In the genomic region with DNA sequence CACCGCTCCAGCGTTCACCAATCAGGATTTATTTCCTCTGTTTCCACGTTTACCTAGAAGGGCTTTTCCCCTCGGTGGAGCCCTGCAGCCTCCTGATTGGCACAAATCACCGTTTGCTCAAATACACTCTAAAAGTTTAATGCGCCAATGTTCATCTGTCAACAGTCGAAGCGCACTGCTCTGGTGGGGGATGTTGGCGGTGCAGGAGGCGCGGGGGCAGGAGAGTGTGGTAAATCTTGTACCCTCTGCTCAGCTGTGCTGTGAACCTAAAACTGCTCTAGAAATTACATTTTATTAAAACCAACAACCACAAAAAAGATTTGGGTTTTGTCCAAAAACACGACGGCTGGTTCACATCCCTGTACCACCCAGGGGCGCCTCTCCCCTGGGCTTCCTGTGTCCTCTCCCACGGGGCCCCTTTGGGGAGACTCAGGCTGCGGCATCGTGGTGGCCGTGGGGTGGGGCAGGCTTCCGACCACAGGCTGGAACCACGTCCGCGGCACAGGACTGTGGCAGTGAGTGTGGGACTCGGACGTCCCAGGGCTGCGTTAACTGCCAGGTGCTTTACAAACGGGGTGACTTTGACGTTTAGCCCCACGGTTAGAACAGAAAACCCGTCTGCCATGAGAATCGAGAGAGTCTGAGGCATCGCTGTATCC, we compare ENCODE assay signal across 19 cellular contexts. TPM values are rescaled to one million over a fixed set of nuclear protein-coding genes. Genes with fewer than 3 reads are reported as not detected.
"Had no signal": no experiment of that assay in that cellular context is flagged by ENCODE, and none has a peak within 500 bp of the region (broad histone marks: within the 10 kb centered on the region; RNA-seq: fewer than 3 reads in every experiment).

No MANE protein-coding gene starts in this region.

- H3K4me3 ChIP-seq: gastroesophageal sphincter, hepatocyte, neural progenitor cell, skin epidermis had no signal

- DNase-seq: activated B cell treated with CpG ODN at 0.5 μM for 24 hours; activated CD4-positive, alpha-beta T cell treated with anti-CD3 and anti-CD28 coated beads, Interleukin-2, amount 10 ng/mL, durations not matched to agents 24 days and 14 days; activated gamma-delta T cell treated with Interleukin-2 at 50 U/mL for 16 hours; activated T-cell treated with anti-CD3 and anti-CD28 coated beads, Interleukin-2, amount 50 U/mL, for 4 hours; caudate nucleus; effector memory CD4-positive, alpha-beta T cell; kidney glomerular epithelial cell; mesendoderm; T-helper 17 cell; trophoblast cell had no signal

- H3K36me3 Mint-ChIP-seq: neural progenitor cell had no signal

- FAIRE-seq: TTC549 had no signal

- H3K4me3 Mint-ChIP-seq: activated B cell treated with CpG ODN at 0.5 μM for 24 hours; activated CD4-positive, alpha-beta T cell treated with anti-CD3 and anti-CD28 coated beads, Interleukin-2, amount 10 ng/mL, durations not matched to agents 24 days and 14 days; activated T-cell treated with anti-CD3 and anti-CD28 coated beads, Interleukin-2, amount 50 U/mL, for 4 hours; neural progenitor cell; T-helper 17 cell had no signal

- H3K4me1 Mint-ChIP-seq: activated B cell treated with CpG ODN at 0.5 μM for 24 hours, neural progenitor cell had no signal

- H3K9ac ChIP-seq: neural progenitor cell, parathyroid adenoma had no signal

- H3K4me1 ChIP-seq: gastroesophageal sphincter, neural progenitor cell, parathyroid adenoma had no signal

- H3K27ac ChIP-seq: gastroesophageal sphincter, hepatocyte, neural progenitor cell, parathyroid adenoma, skin epidermis had no signal

- ATAC-seq: gastroesophageal sphincter, T-helper 17 cell had no signal

- H3K9me3 Mint-ChIP-seq: activated B cell treated with CpG ODN at 0.5 μM for 24 hours; activated CD4-positive, alpha-beta T cell treated with anti-CD3 and anti-CD28 coated beads, Interleukin-2, amount 10 ng/mL, durations not matched to agents 24 days and 14 days; activated T-cell treated with anti-CD3 and anti-CD28 coated beads, Interleukin-2, amount 50 U/mL, for 4 hours had no signal

- H3K27ac Mint-ChIP-seq: activated B cell treated with CpG ODN at 0.5 μM for 24 hours; activated CD4-positive, alpha-beta T cell treated with anti-CD3 and anti-CD28 coated beads, Interleukin-2, amount 10 ng/mL, durations not matched to agents 24 days and 14 days; neural progenitor cell; T-helper 17 cell had no signal

- H3K36me3 ChIP-seq: gastroesophageal sphincter, neural progenitor cell had no signal

RNA-seq across cellular contexts. Expression of a gene that starts 13.5 kb away (rescaled TPM):
- total RNA-seq: activated B cell treated with CpG ODN at 0.5 μM for 24 hours; activated CD4-positive, alpha-beta T cell treated with anti-CD3 and anti-CD28 coated beads, Interleukin-2, amount 10 ng/mL, durations not matched to agents 24 days and 14 days; activated T-cell treated with anti-CD3 and anti-CD28 coated beads, Interleukin-2, amount 50 U/mL, for 4 hours; epithelial cell of proximal tubule; gastroesophageal sphincter; hepatocyte; liver; subcutaneous adipose tissue; T-helper 17 cell had no signal
- polyA plus RNA-seq: hepatocyte, liver had no signal

RNA-seq across cellular contexts. Expression of a gene that starts 32.0 kb away (rescaled TPM):
- total RNA-seq: epithelial cell of proximal tubule, gastroesophageal sphincter, hepatocyte, subcutaneous adipose tissue, T-helper 17 cell had no signal
- polyA plus RNA-seq: hepatocyte, liver had no signal

RNA-seq across cellular contexts. Expression of a gene that starts 40.6 kb away (rescaled TPM):
- total RNA-seq: activated B cell treated with CpG ODN at 0.5 μM for 24 hours; activated CD4-positive, alpha-beta T cell treated with anti-CD3 and anti-CD28 coated beads, Interleukin-2, amount 10 ng/mL, durations not matched to agents 24 days and 14 days; epithelial cell of proximal tubule had no signal

RNA-seq across cellular contexts. Expression of a gene that starts 45.2 kb away (rescaled TPM):
- total RNA-seq: activated B cell treated with CpG ODN at 0.5 μM for 24 hours; activated CD4-positive, alpha-beta T cell treated with anti-CD3 and anti-CD28 coated beads, Interleukin-2, amount 10 ng/mL, durations not matched to agents 24 days and 14 days; activated T-cell treated with anti-CD3 and anti-CD28 coated beads, Interleukin-2, amount 50 U/mL, for 4 hours; T-helper 17 cell had no signal
